Comparison of ENCODE assay signal across 12 cellular contexts in the genomic region with DNA sequence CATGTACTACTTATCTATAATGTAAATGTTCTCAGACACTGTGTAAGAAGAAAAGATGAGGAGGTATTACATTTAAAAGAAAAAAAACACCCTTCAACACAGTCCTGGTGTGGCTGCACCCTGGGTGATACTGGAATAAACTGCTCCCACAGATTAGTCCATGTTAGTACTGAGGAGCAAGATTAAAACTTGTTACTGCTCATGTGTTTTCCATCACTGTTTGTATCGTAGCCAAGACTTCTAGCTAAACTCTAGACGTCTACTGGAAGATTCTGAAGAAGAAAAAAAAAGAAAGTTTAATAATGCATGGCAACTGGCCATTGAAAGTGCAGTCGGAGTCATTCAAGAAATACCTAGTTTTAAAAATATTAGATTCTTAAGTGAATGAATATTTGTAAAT. TPM values are rescaled to one million over a fixed set of nuclear protein-coding genes. Genes with fewer than 3 reads are reported as not detected.
A peak's percentile ranks its signal among the peaks of the same experiment; 100 is the strongest.
DNase-seq lines count a peak whose midpoint lies in the region; ATAC-seq, FAIRE-seq and TF ChIP-seq lines count a peak whose summit lies in the region.
"Had no signal": no experiment of that assay in that cellular context is flagged by ENCODE, and none has a peak within 500 bp of the region (broad histone marks: within the 10 kb centered on the region; RNA-seq: fewer than 3 reads in every experiment).

A gene (minus strand): TSS at position 171 of the 400 bp plus-strand sequence.

- H3K9me3 ChIP-seq in IMR-90 (ENCODE audit: control insufficient read depth, insufficient read depth, low read length) = no peaks in the 10 kb centered on the region
- no peaks in the 10 kb centered on the region for H3K9me3 ChIP-seq in right lobe of liver
- H3K9me3 ChIP-seq in tibial artery = no peaks in the 10 kb centered on the region

- H3K56ac ChIP-seq in IMR-90 (ENCODE audit: extremely low read depth, insufficient read depth, low read length) = no peak within 1 kb of the TSS

- no peak within 1 kb of the TSS; the same call in none of the 2 replicates for H3K18ac ChIP-seq in IMR-90 (ENCODE audit: low read depth, low read length)

- H2BK120ac ChIP-seq in IMR-90 (ENCODE audit: low read depth, low read length) = peak within 1 kb of the TSS; percentile 73; the same call in 1 of the 2 replicates

- no peaks in the 10 kb centered on the region for H4K20me1 ChIP-seq in IMR-90 (ENCODE audit: insufficient read depth, low read length)

- TF ChIP-seq CTCF in IMR-90 (conservative IDR thresholded peaks at IDR 0.05; ENCODE audit: low read depth, low read length) (no peak), right lobe of liver (IDR thresholded peaks at IDR 0.05) (no peak), tibial artery (IDR thresholded peaks at IDR 0.05) (no peak)

- POLR2A ChIA-PET in IMR-90 (lab: Charles Lee; ENCODE audit: unreplicated experiment) = no interaction called here

- in situ Hi-C loops in IMR-90 (cut with MboI; ENCODE audit: low sequenced_read_pairs) = no loop called here

- no TSS peak for BruUV-seq in IMR-90 (replicated peaks; lab: Mats Ljungman, UMichigan)

- peaks cover 18% of the 10 kb centered on the region for H3K4me1 ChIP-seq in IMR-90 (ENCODE audit: control insufficient read depth, insufficient read depth, low read length)
- H3K4me1 ChIP-seq in right lobe of liver = peaks cover 0 to 3% (median 0%) of the 10 kb centered on the region in 4 donors
- peaks cover 0 to 83% (median 35%) of the 10 kb centered on the region in 4 donors for H3K4me1 ChIP-seq in tibial artery

- H2AK9ac ChIP-seq in IMR-90 (replicated peaks; ENCODE audit: low read depth, low read length, poor library complexity) = no peak within 1 kb of the TSS

- 0 out of 2 replicates have a peak within 1 kb of the TSS, but pooled peaks have one; percentile 5 for H3K4ac ChIP-seq in IMR-90 (ENCODE audit: low read depth, low read length)

- H2BK15ac ChIP-seq in IMR-90 (ENCODE audit: low read depth, low read length) = peak within 1 kb of the TSS; percentile 8; the same call in 1 of the 3 replicates

- ATAC-seq in IMR-90 (ENCODE audit: low read depth) (no peak), right lobe of liver (no peak)

- peak within 1 kb of the TSS; percentile 60 for H2BK5ac ChIP-seq in IMR-90 (ENCODE audit: low read depth, low read length, poor library complexity, severe bottlenecking)

- no peak within 1 kb of the TSS for H2AFZ ChIP-seq in IMR-90 (replicated peaks; ENCODE audit: low read length, poor library complexity)

- peak within 1 kb of the TSS; percentile 79; the same call in 1 of the 2 replicates for H2AK5ac ChIP-seq in IMR-90 (ENCODE audit: low read depth, low read length)

- H3K14ac ChIP-seq in IMR-90 (replicated peaks; ENCODE audit: low read depth, low read length) = peak within 1 kb of the TSS; percentile 7

- H3K9me1 ChIP-seq in IMR-90 (ENCODE audit: insufficient read depth, low read length) = peaks cover 7% of the 10 kb centered on the region

- no peak within 1 kb of the TSS for H3K4me2 ChIP-seq in IMR-90 (ENCODE audit: low read depth, low read length)

- peaks cover 0 to 2% of the 10 kb centered on the region in 2 experiments; a peak in 1 of 4 replicates for H3K79me1 ChIP-seq in IMR-90 (ENCODE audit: low read depth in 1 of 2, low read length in 2 of 2)

- no peak within 1 kb of the TSS for H4K5ac ChIP-seq in IMR-90 (ENCODE audit: low read depth, low read length)

- no peak within 1 kb of the TSS for H3K9ac ChIP-seq in IMR-90 (ENCODE audit: low read depth, low read length)

- dilution Hi-C loops in IMR-90 (cut with HindIII; ENCODE audit: low sequenced_read_pairs, unreplicated experiment) = no loop called here

- no CpG with 5 or more reads among the region's 3 CpGs for WGBS in IMR-90 (ENCODE audit: extremely low coverage in 2 of 2, insufficient read length in 1 of 2), 2 experiments
- 76% methylated on average over 3 of the region's 3 CpGs for WGBS in right lobe of liver (ENCODE audit: insufficient coverage, low coverage, low lambda C conversion rate, missing lambda C conversion rate)

- no peak within 1 kb of the TSS for H4K91ac ChIP-seq in IMR-90 (ENCODE audit: insufficient read depth, low read depth, low read length)

- no peak for TF ChIP-seq POLR2A in IMR-90 (IDR thresholded peaks at IDR 0.05; ENCODE audit: low read depth, low read length)
- no peak for TF ChIP-seq POLR2A in right lobe of liver (IDR thresholded peaks at IDR 0.05)

- intact Hi-C loops in IMR-90 (cut with micrococcal nuclease) = no loop called here
- intact Hi-C loops in right lobe of liver (cut with DNase I) = no loop called here
- intact Hi-C loops in tibial artery (cut with DNase I; ENCODE audit: low total_unique reads) = no loop called here

- H3K23ac ChIP-seq in IMR-90 (ENCODE audit: low read depth, low read length) = no peak within 1 kb of the TSS

- TF ChIP-seq RAD21 in IMR-90 (IDR thresholded peaks at IDR 0.05; ENCODE audit: low read length) = no peak

- no peak within 1 kb of the TSS; a peak in 2 of 4 replicates for H4K8ac ChIP-seq in IMR-90 (ENCODE audit: low read depth in 2 of 2, low read length in 2 of 2)

- peak; percentile 95 for FAIRE-seq in endometrium (lab: Jason Lieb, UNC)
- FAIRE-seq in urothelium cell line (lab: Jason Lieb, UNC) = no peak

- H3K27me3 ChIP-seq in IMR-90 (ENCODE audit: control insufficient read depth, insufficient read depth, low read length) = no peaks in the 10 kb centered on the region
- H3K27me3 ChIP-seq in right lobe of liver = no peaks in the 10 kb centered on the region
- no peaks in the 10 kb centered on the region for H3K27me3 ChIP-seq in tibial artery

- H3K27ac ChIP-seq in IMR-90 (ENCODE audit: insufficient read depth, low read length) (no peak within 1 kb of the TSS; the same call in 1 of the 2 replicates), right lobe of liver (peak within 1 kb of the TSS; percentile 17 to 54 (median 41)), tibial artery (peak within 1 kb of the TSS; percentile 81 to 85)

- CTCF ChIA-PET in IMR-90 (lab: Yijun Ruan, JAX) = interaction anchor here (0.6 kb wide), 1 partner anchor 144 kb away, joined by 3 read pairs; no protein-coding TSS in a partner anchor

- H2BK20ac ChIP-seq in IMR-90 (ENCODE audit: low read depth, low read length) = peak within 1 kb of the TSS; percentile 57; the same call in 1 of the 2 replicates

- DNase-seq in IMR-90 = peak; percentile 71
- DNase-seq in right lobe of liver = no peak
- no peak for DNase-seq in tibial artery
- no peak for DNase-seq in NCI-H1694 treated with DMSO at 0.1 percent for 48 hours (lab: John Stamatoyannopoulos, UW)
- no peak for DNase-seq in urothelium cell line (ENCODE audit: low spot score)
- DNase-seq in globus pallidus (ENCODE audit: low spot score) = no peak
- DNase-seq: activated naive CD4-positive, alpha-beta T cell treated with Interleukin-2 at 50 U/mL for 16 hours; DMS153; NCI-H1436 treated with DMSO at 0.1 percent for 48 hours; posterior cingulate gyrus; RPMI8226 had no signal

- H3K36me3 ChIP-seq in IMR-90 (ENCODE audit: control insufficient read depth, insufficient read depth, low read length) (no peaks in the 10 kb centered on the region), right lobe of liver (no peaks in the 10 kb centered on the region), tibial artery (no peaks in the 10 kb centered on the region)

- H3K4me3 ChIP-seq in IMR-90 (ENCODE audit: insufficient read depth, low read depth, low read length) (no peak within 1 kb of the TSS), right lobe of liver (peak within 1 kb of the TSS in 1 of 3 donors; percentile 1), tibial artery (peak within 1 kb of the TSS; percentile 15 to 33)

TF ChIP-seq in IMR-90, 13 proteins besides CTCF, POLR2A, EP300 and RAD21:
- TF ChIP-seq SMC3 (IDR thresholded peaks at IDR 0.05; ENCODE audit: low read depth, low read length) = no peak

RNA-seq across cellular contexts. Expression of the gene that starts here (rescaled TPM):
- total RNA-seq in IMR-90 (2012; rRNA removed) (under 0.01 and 0.28 TPM in 2 replicates), right lobe of liver (10 to 100 TPM in 3 of 6 experiments, 1 to 10 TPM in 3; 3.8 to 13.3 (median 10.4) TPM)
- polyA plus RNA-seq in IMR-90 (2012; rRNA removed) = 0.04 and 0.09 TPM in 2 replicates
- polyA plus RNA-seq in IMR-90 (2012; cell fraction: cytosol; rRNA removed) = 0.02 TPM in 1 of 2 replicates, not detected in the other
- 0.05 TPM in 1 of 2 replicates, not detected in the other for polyA plus RNA-seq in IMR-90 (2012; cell fraction: nucleus; rRNA removed; ENCODE audit: low replicate concordance)

Comparison
In these comparisons a context has a peak if more than half of its experiments do, and no peak if none do; other contexts are left out.
1. Peak in DNase-seq in IMR-90; RNA of the gene not detected or under 1 TPM.